Comparison of ENCODE assay signal across 11 cellular contexts in the genomic region with DNA sequence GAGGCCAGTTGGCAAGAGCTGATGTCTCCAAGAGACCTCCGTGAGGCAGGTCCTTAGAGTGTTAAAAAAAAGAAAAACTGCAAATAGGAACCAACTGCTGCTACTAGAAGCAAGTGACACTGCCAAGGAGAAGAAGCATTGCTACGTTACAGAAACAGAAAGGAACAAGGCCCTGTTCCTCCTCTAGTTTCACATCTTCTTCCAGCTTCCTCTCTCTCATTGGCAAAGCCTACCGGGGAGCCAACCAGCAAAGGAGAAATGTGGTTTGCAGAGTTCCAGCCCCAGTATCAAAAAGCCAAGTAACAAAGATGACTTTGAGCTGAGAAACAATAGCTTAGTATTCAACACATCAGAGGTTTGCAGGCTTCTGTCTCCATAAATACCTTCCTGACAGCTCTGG.
DNase-seq lines count a peak whose midpoint lies in the region; ATAC-seq and TF ChIP-seq lines count a peak whose summit lies in the region.
"Had no signal": no experiment of that assay in that cellular context is flagged by ENCODE, and none has a peak within 500 bp of the region (broad histone marks: within the 10 kb centered on the region; RNA-seq: fewer than 3 reads in every experiment).

No MANE protein-coding gene starts in this region.

- TF ChIP-seq EP300 in suprapubic skin (IDR thresholded peaks at IDR 0.05), result no peak

- intact Hi-C loops in dorsolateral prefrontal cortex (cut with DNase I), result no loop called here

- no peaks in the 10 kb centered on the region for H3K9me3 Mint-ChIP-seq in mesothelial cell of epicardium

- no peaks in the 10 kb centered on the region for H3K36me3 ChIP-seq in suprapubic skin
- H3K36me3 ChIP-seq: BE2C had no signal

- peak overlapping the region in 3 of 59 donors; percentile 15 to 33 (median 23) for H3K4me3 ChIP-seq in dorsolateral prefrontal cortex
- H3K4me3 ChIP-seq in suprapubic skin, result no peak overlapping the region

- H3K4me1 ChIP-seq in suprapubic skin, result no peaks in the 10 kb centered on the region
- H3K4me1 ChIP-seq: BE2C had no signal

- H3K9me3 ChIP-seq in suprapubic skin, result no peaks in the 10 kb centered on the region
- H3K9me3 ChIP-seq: BE2C had no signal

- H3K36me3 Mint-ChIP-seq in mesothelial cell of epicardium, result no peaks in the 10 kb centered on the region

- TF ChIP-seq CTCF in dorsolateral prefrontal cortex (IDR thresholded peaks at IDR 0.05 in 54 of 56, conservative IDR thresholded peaks at IDR 0.05 in 2 of 56; ENCODE audit: low read depth in 1 of 56, partially characterized antibody in 56 of 56) (no peak), mesothelial cell of epicardium (IDR thresholded peaks at IDR 0.05; ENCODE audit: unreplicated experiment) (no peak), suprapubic skin (IDR thresholded peaks at IDR 0.05) (no peak)

- 35% methylated on average over 3 of the region's 3 CpGs for WGBS in suprapubic skin

- ATAC-seq in GM18498 (IDR thresholded peaks at IDR 0.05; ENCODE audit: unreplicated experiment), result peak; percentile 94
- ATAC-seq in GM21515 (IDR thresholded peaks at IDR 0.05; ENCODE audit: unreplicated experiment), result peak; percentile 81
- peak; percentile 73 for ATAC-seq in HG03354 (IDR thresholded peaks at IDR 0.05; ENCODE audit: poor library complexity, severe bottlenecking, unreplicated experiment)

- peaks cover 2% of the 10 kb centered on the region for H3K27me3 Mint-ChIP-seq in mesothelial cell of epicardium (ENCODE audit: low read depth)

- H3K27me3 ChIP-seq in dorsolateral prefrontal cortex, result no peaks in the 10 kb centered on the region
- no peaks in the 10 kb centered on the region for H3K27me3 ChIP-seq in suprapubic skin
- H3K27me3 ChIP-seq: BE2C had no signal

- no peaks in the 10 kb centered on the region for H3K4me1 Mint-ChIP-seq in mesothelial cell of epicardium

- no peak for TF ChIP-seq POLR2A in suprapubic skin (IDR thresholded peaks at IDR 0.05)

- H3K27ac ChIP-seq in dorsolateral prefrontal cortex (peak overlapping the region in 53 of 59 donors; percentile 8 to 85 (median 67)), suprapubic skin (no peak overlapping the region)

- peak in 1 of 10 donors; percentile 35 for DNase-seq in dorsolateral prefrontal cortex
- DNase-seq in mesothelial cell of epicardium (ENCODE audit: low spot score in 2 of 2, unreplicated experiment in 2 of 2), result no peak
- DNase-seq in NCI-H146 (lab: John Stamatoyannopoulos, UW), result no peak
- DNase-seq in suprapubic skin (ENCODE audit: low spot score in 2 of 2), result no peak
- no peak for DNase-seq in NCI-H1092 treated with DMSO at 0.1 percent for 48 hours (lab: John Stamatoyannopoulos, UW)
- DNase-seq: activated CD4-positive, alpha-beta T cell treated with anti-CD3 and anti-CD28 coated beads for 48 hours; BE2C; stimulated activated CD4-positive, alpha-beta T cell treated with anti-CD3 and anti-CD28 coated beads, Interleukin-4, amount 100 ng/mL, for 1 hour had no signal

- no peak overlapping the region for H3K27ac Mint-ChIP-seq in mesothelial cell of epicardium

- no peak overlapping the region for H3K4me3 Mint-ChIP-seq in mesothelial cell of epicardium
